In genomic region chr19:15453091-15453498, GRCh38 we compare ENCODE assay signal across 7 cellular contexts.
DNase-seq lines count a peak whose midpoint lies in the region; ATAC-seq and TF ChIP-seq lines count a peak whose summit lies in the region.
"Had no signal": no experiment of that assay in that cellular context is flagged by ENCODE, and none has a peak within 500 bp of the region (broad histone marks: within the 10 kb centered on the region; RNA-seq: fewer than 3 reads in every experiment).

No MANE protein-coding gene starts in this region.

- TF ChIP-seq CTCF in epithelial cell of esophagus (IDR thresholded peaks at IDR 0.05; ENCODE audit: insufficient read depth, low read depth, low read length, missing control alignments) (no peak), nephron progenitor cell (IDR thresholded peaks at IDR 0.05) (no peak)

- DNase-seq in GM03348 (ENCODE audit: low spot score): peak; percentile 75
- DNase-seq in epithelial cell of esophagus (ENCODE audit: low read depth): no peak
- peak; percentile 32 for DNase-seq in nephron progenitor cell
- no peak for DNase-seq in stimulated activated CD4-positive, alpha-beta T cell treated with anti-CD3 and anti-CD28 coated beads, Interleukin-4, amount 100 ng/mL, for 24 hours
- no peak for DNase-seq in T-helper 2 cell treated with Interferon-gamma antibody and Interleukin-4, amounts not matched to agents 5 μg/mL and 100 μg/mL, for 36 hours (ENCODE audit: low spot score)
- DNase-seq: stimulated activated CD4-positive, alpha-beta T cell treated with anti-CD3 and anti-CD28 coated beads, Interleukin-2, amount 100 ng/mL, for 24 hours had no signal

- peaks cover 23% of the 10 kb centered on the region for H3K4me1 Mint-ChIP-seq in nephron progenitor cell
- peaks cover 6% of the 10 kb centered on the region for H3K4me1 Mint-ChIP-seq in T-helper 2 cell treated with Interferon-gamma antibody and Interleukin-4, amounts not matched to agents 5 μg/mL and 100 μg/mL, for 36 hours (ENCODE audit: low read depth)

- ATAC-seq in HG02588 (IDR thresholded peaks at IDR 0.05; ENCODE audit: unreplicated experiment): no peak

- H3K4me3 Mint-ChIP-seq in nephron progenitor cell: peak overlapping the region; percentile 72
- H3K4me3 Mint-ChIP-seq in T-helper 2 cell treated with Interferon-gamma antibody and Interleukin-4, amounts not matched to agents 5 μg/mL and 100 μg/mL, for 36 hours: no peak overlapping the region

- H3K36me3 Mint-ChIP-seq in nephron progenitor cell (ENCODE audit: low read depth): no peaks in the 10 kb centered on the region
- peaks cover 65% of the 10 kb centered on the region for H3K36me3 Mint-ChIP-seq in T-helper 2 cell treated with Interferon-gamma antibody and Interleukin-4, amounts not matched to agents 5 μg/mL and 100 μg/mL, for 36 hours (ENCODE audit: low read depth)

- no peaks in the 10 kb centered on the region for H3K9me3 Mint-ChIP-seq in nephron progenitor cell
- H3K9me3 Mint-ChIP-seq in T-helper 2 cell treated with Interferon-gamma antibody and Interleukin-4, amounts not matched to agents 5 μg/mL and 100 μg/mL, for 36 hours: no peaks in the 10 kb centered on the region

- peaks cover 72% of the 10 kb centered on the region for H3K27me3 Mint-ChIP-seq in nephron progenitor cell (ENCODE audit: low read depth, poor library complexity)
- H3K27me3 Mint-ChIP-seq in T-helper 2 cell treated with Interferon-gamma antibody and Interleukin-4, amounts not matched to agents 5 μg/mL and 100 μg/mL, for 36 hours (ENCODE audit: low read depth): no peaks in the 10 kb centered on the region

- H3K4me3 ChIP-seq in epithelial cell of esophagus (ENCODE audit: low read length): peak overlapping the region; percentile 28

- no peak overlapping the region for H3K27ac Mint-ChIP-seq in nephron progenitor cell
- no peak overlapping the region for H3K27ac Mint-ChIP-seq in T-helper 2 cell treated with Interferon-gamma antibody and Interleukin-4, amounts not matched to agents 5 μg/mL and 100 μg/mL, for 36 hours

Comparison
In these comparisons a context has a peak if more than half of its experiments do, and no peak if none do; other contexts are left out.
1. DNase-seq: peak in GM03348 (single experiment) and nephron progenitor cell (single experiment); none in epithelial cell of esophagus (single experiment), stimulated activated CD4-positive, alpha-beta T cell treated with anti-CD3 and anti-CD28 coated beads, Interleukin-4, amount 100 ng/mL, for 24 hours (single experiment) and T-helper 2 cell treated with Interferon-gamma antibody and Interleukin-4, amounts not matched to agents 5 μg/mL and 100 μg/mL, for 36 hours (single experiment).